In genomic region chr10:58502956-58503355, GRCh38 we compare ENCODE assay signal across 26 cellular contexts. TPM values are rescaled to one million over a fixed set of nuclear protein-coding genes. Genes with fewer than 3 reads are reported as not detected.
"Had no signal": no experiment of that assay in that cellular context is flagged by ENCODE, and none has a peak within 500 bp of the region (broad histone marks: within the 10 kb centered on the region; RNA-seq: fewer than 3 reads in every experiment).

No MANE protein-coding gene starts in this region.

- H3K27ac Mint-ChIP-seq: naive thymus-derived CD4-positive, alpha-beta T cell; nephron; neural progenitor cell; stimulated activated effector memory CD8-positive, alpha-beta T cell treated with anti-CD3 and anti-CD28 coated beads, Interleukin-12 subunit alpha, Interleukin-12 subunit beta, amount 100 ng/mL, for 72 hours; type B pancreatic cell had no signal

- H3K4me1 Mint-ChIP-seq: naive thymus-derived CD4-positive, alpha-beta T cell; nephron; neural progenitor cell; stimulated activated effector memory CD8-positive, alpha-beta T cell treated with anti-CD3 and anti-CD28 coated beads, Interleukin-12 subunit alpha, Interleukin-12 subunit beta, amount 100 ng/mL, for 72 hours had no signal

- H3K27ac ChIP-seq: coronary artery, esophagus squamous epithelium, gastrocnemius medialis, neural progenitor cell, prostate gland, right atrium auricular region, stomach, thyroid gland had no signal

- ATAC-seq: gastrocnemius medialis; left lobe of liver; naive thymus-derived CD4-positive, alpha-beta T cell; sciatic nerve; stimulated activated effector memory CD8-positive, alpha-beta T cell treated with anti-CD3 and anti-CD28 coated beads, Interleukin-12 subunit alpha, Interleukin-12 subunit beta, amount 100 ng/mL, for 72 hours had no signal

- H2AFZ ChIP-seq: neural progenitor cell had no signal

- H3K4me2 ChIP-seq: neural progenitor cell, smooth muscle cell had no signal

- H3K9me3 ChIP-seq: esophagus squamous epithelium, gastrocnemius medialis, prostate gland, right atrium auricular region, stomach, thyroid gland had no signal

- H3K4me3 ChIP-seq: coronary artery, esophagus squamous epithelium, gastrocnemius medialis, neural progenitor cell, prostate gland, right atrium auricular region, smooth muscle cell, stomach, thyroid gland had no signal

- H3K36me3 ChIP-seq: esophagus squamous epithelium, gastrocnemius medialis, neural progenitor cell, prostate gland, right atrium auricular region, stomach, thyroid gland had no signal

- H3K36me3 Mint-ChIP-seq: naive thymus-derived CD4-positive, alpha-beta T cell; neural progenitor cell; stimulated activated effector memory CD8-positive, alpha-beta T cell treated with anti-CD3 and anti-CD28 coated beads, Interleukin-12 subunit alpha, Interleukin-12 subunit beta, amount 100 ng/mL, for 72 hours; type B pancreatic cell had no signal

- H3K27me3 ChIP-seq: gastrocnemius medialis, neural progenitor cell, right atrium auricular region, stomach, thyroid gland had no signal

- H3K4me1 ChIP-seq: esophagus squamous epithelium, gastrocnemius medialis, neural progenitor cell, prostate gland, right atrium auricular region, stomach, thyroid gland had no signal

- DNase-seq: dermis blood vessel endothelial cell; effector memory CD4-positive, alpha-beta T cell; erythroblast; esophagus squamous epithelium; gastrocnemius medialis; head of caudate nucleus; kidney; mesendoderm; midbrain; naive thymus-derived CD4-positive, alpha-beta T cell; stimulated activated CD4-positive, alpha-beta T cell treated with anti-CD3 and anti-CD28 coated beads, Interleukin-12 subunit alpha, Interleukin-12 subunit beta, amount 100 ng/mL, for 4 hours; stimulated activated CD4-positive, alpha-beta T cell treated with anti-CD3 and anti-CD28 coated beads, Interleukin-1b, Interleukin-23, amount 100 ng/mL, for 48 hours; stimulated activated CD4-positive, alpha-beta T cell treated with anti-CD3 and anti-CD28 coated beads, Interleukin-4, amount 100 ng/mL, for 1 hour; stimulated activated naive CD4-positive, alpha-beta T cell treated with Interleukin-2 at 50 U/mL for 16 hours; stomach; thyroid gland had no signal

- H3K9me3 Mint-ChIP-seq: nephron; neural progenitor cell; stimulated activated effector memory CD8-positive, alpha-beta T cell treated with anti-CD3 and anti-CD28 coated beads, Interleukin-12 subunit alpha, Interleukin-12 subunit beta, amount 100 ng/mL, for 72 hours; type B pancreatic cell had no signal

- H3K9ac ChIP-seq: neural progenitor cell had no signal

- H3K4me3 Mint-ChIP-seq: naive thymus-derived CD4-positive, alpha-beta T cell; nephron; neural progenitor cell; stimulated activated effector memory CD8-positive, alpha-beta T cell treated with anti-CD3 and anti-CD28 coated beads, Interleukin-12 subunit alpha, Interleukin-12 subunit beta, amount 100 ng/mL, for 72 hours; type B pancreatic cell had no signal

RNA-seq across cellular contexts. Expression of gene BICC1, which starts 9.7 kb away (rescaled TPM):
- polyA plus RNA-seq: naive thymus-derived CD4-positive, alpha-beta T cell had no signal
